13 cellular contexts compared by ENCODE assay signal in the genomic region with DNA sequence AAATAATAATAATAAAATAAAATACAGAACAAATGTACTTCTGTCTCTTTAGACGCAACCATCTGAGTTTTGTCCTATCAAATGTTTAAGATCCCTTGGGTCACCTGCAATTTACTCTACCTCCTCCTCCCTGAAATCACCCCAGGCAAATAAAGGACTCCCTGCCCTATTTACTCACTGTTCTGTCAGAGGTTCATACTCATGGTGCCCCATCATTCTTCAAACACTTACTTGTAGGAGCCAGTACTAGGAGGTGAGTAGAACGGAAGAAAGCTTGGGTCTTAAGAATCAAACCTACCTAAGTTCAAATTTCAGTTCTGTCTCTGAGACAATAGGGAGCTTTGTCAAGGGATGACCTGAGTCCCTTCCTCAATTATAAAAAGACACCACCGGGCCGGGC. TPM values are rescaled to one million over a fixed set of nuclear protein-coding genes. Genes with fewer than 3 reads are reported as not detected.
DNase-seq lines count a peak whose midpoint lies in the region; TF ChIP-seq lines count a peak whose summit lies in the region.
"Had no signal": no experiment of that assay in that cellular context is flagged by ENCODE, and none has a peak within 500 bp of the region (broad histone marks: within the 10 kb centered on the region; RNA-seq: fewer than 3 reads in every experiment).

No MANE protein-coding gene starts in this region.

- POLR2A ChIA-PET in A673 (lab: Charles Lee; ENCODE audit: low non-redundant PET): no interaction called here

- no peak for TF ChIP-seq POLR2A in NB4 (IDR thresholded peaks at IDR 0.05; ENCODE audit: extremely low read depth, insufficient read length)

- H3K4me3 ChIP-seq in A673 (ENCODE audit: low read depth, low read length, poor library complexity, severe bottlenecking) (peak overlapping the region; percentile 94), NB4 (ENCODE audit: low read depth, low read length) (peak overlapping the region; percentile 32), epithelial cell of esophagus (ENCODE audit: low read length) (no peak overlapping the region)

- H3K4me1 ChIP-seq in A673 (ENCODE audit: insufficient read depth, low read length, poor library complexity, severe bottlenecking): peaks cover 4% of the 10 kb centered on the region

- no peaks in the 10 kb centered on the region for H3K27me3 ChIP-seq in A673 (replicated peaks; ENCODE audit: insufficient read depth, low read depth, low read length, poor library complexity)

- BruUV-seq in A673 (replicated peaks; lab: Mats Ljungman, UMichigan): no TSS peak

- DNase-seq in A673 (ENCODE audit: low spot score) (no peak), NB4 (ENCODE audit: low read depth) (no peak), epithelial cell of esophagus (ENCODE audit: low read depth) (peak; percentile 69), NCI-H446 treated with DMSO at 0.1 percent for 48 hours (lab: John Stamatoyannopoulos, UW) (no peak), COR-L47 (lab: John Stamatoyannopoulos, UW) (no peak), iPS-NIHi7 (ENCODE audit: extremely low spot score) (no peak)
- DNase-seq: amygdala, C1 segment of cervical spinal cord, mesenchymal stem cell, NCI-H1105, NCI-H526, tibial artery had no signal

- H3K9me3 ChIP-seq in A673 (ENCODE audit: low read depth, low read length, poor library complexity, severe bottlenecking): no peaks in the 10 kb centered on the region
- H3K9me3 ChIP-seq: tibial artery had no signal

- intact Hi-C loops in A673 (cut with micrococcal nuclease; ENCODE audit: unreplicated experiment): no loop called here

- no peak overlapping the region for H3K27ac ChIP-seq in A673 (ENCODE audit: low read depth, low read length, poor library complexity, severe bottlenecking)
- H3K27ac ChIP-seq: tibial artery had no signal

- no peak for TF ChIP-seq CTCF in A673 (conservative IDR thresholded peaks at IDR 0.05; ENCODE audit: low read depth, low read length)
- no peak for TF ChIP-seq CTCF in NB4 (IDR thresholded peaks at IDR 0.05; ENCODE audit: low read depth, low read length)
- no peak for TF ChIP-seq CTCF in epithelial cell of esophagus (IDR thresholded peaks at IDR 0.05; ENCODE audit: insufficient read depth, low read depth, low read length, missing control alignments)

- peaks cover 18% of the 10 kb centered on the region for H3K36me3 ChIP-seq in A673 (ENCODE audit: insufficient read depth, low read length, poor library complexity, severe bottlenecking)

- CTCF ChIA-PET in A673 (lab: Charles Lee): no interaction called here

RNA-seq across cellular contexts. Expression of a gene that starts 3.8 kb away (rescaled TPM):
- 59.3 and 66.0 TPM in 2 replicates for total RNA-seq in A673 (2021)

RNA-seq across cellular contexts. Expression of a gene that starts 8.1 kb away (rescaled TPM):
- total RNA-seq in A673 (2021): not detected in 2 replicates
- total RNA-seq: renal cortical epithelial cell had no signal

RNA-seq across cellular contexts. Expression of a gene that starts 11.4 kb away (rescaled TPM):
- total RNA-seq in A673 (2021): 67.6 and 72.5 TPM in 2 replicates

RNA-seq across cellular contexts. Expression of a gene that starts 15.8 kb away (rescaled TPM):
- total RNA-seq in A673 (2021): 0.86 and 1.3 TPM in 2 replicates

RNA-seq across cellular contexts. Expression of a gene that starts 28.7 kb away (rescaled TPM):
- 21.6 and 22.0 TPM in 2 replicates for total RNA-seq in A673 (2021)
